8 cellular contexts compared by ENCODE assay signal in genomic region chr12:57837779-57838562, GRCh38. TPM values are rescaled to one million over a fixed set of nuclear protein-coding genes. Genes with fewer than 3 reads are reported as not detected.
DNase-seq lines count a peak whose midpoint lies in the region; ATAC-seq, FAIRE-seq and TF ChIP-seq lines count a peak whose summit lies in the region.

No MANE protein-coding gene starts in this region.

- peaks cover 9% of the 10 kb centered on the region for H3K36me3 Mint-ChIP-seq in MCF 10A (ENCODE audit: insufficient read depth, unreplicated experiment)
- peaks cover 0 to 12% (median 0%) of the 10 kb centered on the region in 3 donors for H3K36me3 Mint-ChIP-seq in naive thymus-derived CD8-positive, alpha-beta T cell

- POLR2A ChIA-PET in MCF 10A (lab: Yijun Ruan, JAX): interaction anchor here (0.6 to 3.4 kb wide), 8 partner anchors 8 to 74 kb away, joined by 3 to 38 read pairs (median 4); partner anchors contain the start of genes CTDSP2 and TSFM
- POLR2A ChIA-PET in naive thymus-derived CD8-positive, alpha-beta T cell (lab: Charles Lee): interaction anchor here (1.1 to 7.1 kb wide), 4 partner anchors 7 to 103 kb away, joined by 3 to 84 read pairs (median 4); partner anchors contain the start of genes ATP23 and CTDSP2

- H3K9me3 Mint-ChIP-seq in MCF 10A (ENCODE audit: unreplicated experiment): no peaks in the 10 kb centered on the region
- no peaks in the 10 kb centered on the region for H3K9me3 Mint-ChIP-seq in naive thymus-derived CD8-positive, alpha-beta T cell

- intact Hi-C loops in breast epithelium (cut with DNase I; ENCODE audit: low total_unique reads) (loop anchor here (5.0 kb wide), 1 partner anchor 59 kb away; no protein-coding TSS in a partner anchor), MCF 10A (cut with micrococcal nuclease) (no loop called here)

- TF ChIP-seq CTCF in breast epithelium (IDR thresholded peaks at IDR 0.05) (no peak), MCF 10A (IDR thresholded peaks at IDR 0.05; ENCODE audit: unreplicated experiment) (no peak), RWPE2 (IDR thresholded peaks at IDR 0.05; ENCODE audit: poor library complexity, severe bottlenecking) (no peak), D721Med (IDR thresholded peaks at IDR 0.05; ENCODE audit: insufficient read depth, missing control alignments) (no peak)

- no peak for DNase-seq in breast epithelium (ENCODE audit: low spot score in 2 of 2)
- no peak for DNase-seq in MCF 10A (ENCODE audit: unreplicated experiment)
- DNase-seq in RWPE2 (ENCODE audit: low spot score): no peak
- DNase-seq in effector memory CD4-positive, alpha-beta T cell: no peak
- DNase-seq in naive thymus-derived CD8-positive, alpha-beta T cell: peak in 6 of 10 donors; percentile 22 to 48 (median 36)
- DNase-seq in GM19240 (ENCODE audit: insufficient read length, low spot score): no peak
- no peak for DNase-seq in RCC 7860 (ENCODE audit: low spot score)
- DNase-seq in D721Med (ENCODE audit: insufficient read length, low spot score): no peak

- H3K4me1 Mint-ChIP-seq in MCF 10A (ENCODE audit: insufficient read depth, unreplicated experiment): peaks cover 52% of the 10 kb centered on the region
- H3K4me1 Mint-ChIP-seq in naive thymus-derived CD8-positive, alpha-beta T cell: peaks cover 65 to 98% (median 97%) of the 10 kb centered on the region in 4 donors

- ATAC-seq in RWPE2 (ENCODE audit: low read depth): peak; percentile 70
- peak; percentile 55 to 72 for ATAC-seq in naive thymus-derived CD8-positive, alpha-beta T cell

- no TSS peak for BruUV-seq in MCF 10A (replicated peaks; lab: Mats Ljungman, UMichigan)

- no peak for TF ChIP-seq POLR2A in breast epithelium (IDR thresholded peaks at IDR 0.05)

- H3K27me3 ChIP-seq in breast epithelium (no peaks in the 10 kb centered on the region), RWPE2 (ENCODE audit: insufficient read depth, poor library complexity, severe bottlenecking) (no peaks in the 10 kb centered on the region)
- no peaks in the 10 kb centered on the region for H3K27me3 ChIP-seq in effector memory CD4-positive, alpha-beta T cell (replicated peaks; ENCODE audit: control insufficient read depth, insufficient read depth, low read length, poor library complexity, severe bottlenecking)

- H3K9me3 ChIP-seq in breast epithelium: no peaks in the 10 kb centered on the region
- no peaks in the 10 kb centered on the region for H3K9me3 ChIP-seq in RWPE2 (ENCODE audit: severe bottlenecking)
- H3K9me3 ChIP-seq in effector memory CD4-positive, alpha-beta T cell (ENCODE audit: control insufficient read depth, low read length): no peaks in the 10 kb centered on the region

- H3K27ac ChIP-seq in breast epithelium: peak overlapping the region; percentile 71 to 72
- H3K27ac ChIP-seq in RWPE2 (ENCODE audit: poor library complexity, severe bottlenecking): peak overlapping the region; percentile 70
- peak overlapping the region; percentile 70 for H3K27ac ChIP-seq in effector memory CD4-positive, alpha-beta T cell (ENCODE audit: insufficient read depth, low read length, poor library complexity, severe bottlenecking)

- FAIRE-seq in RCC 7860 (lab: Jason Lieb, UNC) (no peak), D721Med (lab: Jason Lieb, UNC) (no peak)

- CTCF ChIA-PET in MCF 10A (lab: Yijun Ruan, JAX): interaction anchor here (1.2 to 6.8 kb wide), 4 partner anchors 50 to 67 kb away, joined by 5 to 138 read pairs (median 47); no protein-coding TSS in a partner anchor

- H3K4me3 ChIP-seq in breast epithelium: peak overlapping the region in 2 of 3 donors; percentile 3 to 80
- H3K4me3 ChIP-seq in RWPE2 (ENCODE audit: severe bottlenecking): no peak overlapping the region
- peak overlapping the region; percentile 6 for H3K4me3 ChIP-seq in effector memory CD4-positive, alpha-beta T cell (ENCODE audit: insufficient read depth, low read depth, low read length, poor library complexity, severe bottlenecking)

- no peak overlapping the region for H3K27ac Mint-ChIP-seq in MCF 10A (ENCODE audit: low read depth, unreplicated experiment)
- H3K27ac Mint-ChIP-seq in naive thymus-derived CD8-positive, alpha-beta T cell: peak overlapping the region; percentile 87 to 99 (median 92)

- H3K4me1 ChIP-seq in breast epithelium (peaks cover 31 to 89% of the 10 kb centered on the region in 2 donors), RWPE2 (ENCODE audit: insufficient read depth, poor library complexity, severe bottlenecking) (peaks cover 38% of the 10 kb centered on the region)
- H3K4me1 ChIP-seq in effector memory CD4-positive, alpha-beta T cell (ENCODE audit: control insufficient read depth, insufficient read depth, low read length, poor library complexity, severe bottlenecking): peaks cover 94% of the 10 kb centered on the region

- no peaks in the 10 kb centered on the region for H3K27me3 Mint-ChIP-seq in MCF 10A (ENCODE audit: insufficient read depth, unreplicated experiment)
- H3K27me3 Mint-ChIP-seq in naive thymus-derived CD8-positive, alpha-beta T cell: no peaks in the 10 kb centered on the region

- H3K36me3 ChIP-seq in breast epithelium (no peaks in the 10 kb centered on the region), RWPE2 (ENCODE audit: low read depth) (no peaks in the 10 kb centered on the region)
- H3K36me3 ChIP-seq in effector memory CD4-positive, alpha-beta T cell (ENCODE audit: control insufficient read depth, insufficient read depth, low read length): no peaks in the 10 kb centered on the region

- no peak overlapping the region for H3K4me3 Mint-ChIP-seq in MCF 10A (ENCODE audit: unreplicated experiment)
- peak overlapping the region; percentile 38 to 94 (median 70) for H3K4me3 Mint-ChIP-seq in naive thymus-derived CD8-positive, alpha-beta T cell

RNA-seq across cellular contexts. Expression of gene CTDSP2, which starts 8.6 kb away (rescaled TPM):
- total RNA-seq in breast epithelium (100 to 1,000 TPM; 144 to 175 (median 167) TPM), MCF 10A (2022) (73.4 and 76.5 TPM in 2 replicates)
- total RNA-seq in naive thymus-derived CD8-positive, alpha-beta T cell: 100 to 1,000 TPM; 258 to 262 TPM
- polyA plus RNA-seq in naive thymus-derived CD8-positive, alpha-beta T cell: 10 to 100 TPM; 51.4 to 81.2 (median 71.5) TPM

RNA-seq across cellular contexts. Expression of gene AVIL, which starts 19.4 kb away (rescaled TPM):
- 10 to 100 TPM in 1 of 3 donors, 1 to 10 TPM in 2; 3.8 to 17.7 (median 8.8) TPM for total RNA-seq in breast epithelium
- total RNA-seq in MCF 10A (2022): 1.7 and 1.9 TPM in 2 replicates
- 10 to 100 TPM; 13.4 to 16.8 TPM for total RNA-seq in naive thymus-derived CD8-positive, alpha-beta T cell
- under 1 TPM; 0.11 to 0.80 (median 0.13) TPM for polyA plus RNA-seq in naive thymus-derived CD8-positive, alpha-beta T cell

RNA-seq across cellular contexts. Expression of gene TSFM, which starts 55.4 kb away (rescaled TPM):
- total RNA-seq in breast epithelium (10 to 100 TPM; 17.9 to 30.8 (median 27.2) TPM), MCF 10A (2022) (28.4 and 32.6 TPM in 2 replicates)
- 10 to 100 TPM; 18.9 to 29.0 TPM for total RNA-seq in naive thymus-derived CD8-positive, alpha-beta T cell
- 10 to 100 TPM; 25.5 to 31.0 (median 28.3) TPM for polyA plus RNA-seq in naive thymus-derived CD8-positive, alpha-beta T cell

Comparison
In these comparisons a context has a peak if more than half of its experiments do, and no peak if none do; other contexts are left out.
1. DNase-seq: peak in naive thymus-derived CD8-positive, alpha-beta T cell (6 of 10); none in breast epithelium (0 of 2), MCF 10A (single experiment), RWPE2 (single experiment), effector memory CD4-positive, alpha-beta T cell (0 of 3), GM19240 (single experiment), RCC 7860 (single experiment) and D721Med (single experiment).
2. Peak in every context shown above with its lines, with median percentiles within 50 percentile points of each other: H3K27ac ChIP-seq.